ENCODE assay signal across 33 cellular contexts in the genomic region with DNA sequence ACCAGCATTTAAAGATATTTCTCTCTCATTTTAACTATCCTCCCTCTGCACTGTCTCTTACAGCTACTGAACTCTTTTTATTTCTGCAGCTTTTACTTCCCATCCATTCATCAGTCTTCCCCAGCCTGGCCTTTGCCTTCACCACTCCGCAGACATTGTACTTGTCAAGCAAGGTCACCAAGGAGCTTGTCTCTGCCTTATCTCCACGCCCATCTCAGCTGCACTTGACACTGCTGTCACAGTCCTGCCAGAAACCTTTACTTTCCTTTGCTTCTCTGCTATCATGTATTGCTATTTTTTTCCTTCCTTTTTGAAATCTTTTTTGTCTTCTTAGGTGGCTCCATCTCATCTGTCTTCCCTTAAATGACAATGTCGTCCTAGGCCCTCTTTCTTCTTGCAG.
"Had no signal": no experiment of that assay in that cellular context is flagged by ENCODE, and none has a peak within 500 bp of the region (broad histone marks: within the 10 kb centered on the region; RNA-seq: fewer than 3 reads in every experiment).

No MANE protein-coding gene starts in this region.

- H3K4me3 ChIP-seq: adrenal gland, body of pancreas, breast epithelium had no signal

- H3K27ac ChIP-seq: adrenal gland, body of pancreas, brain microvascular endothelial cell, breast epithelium, VCaP had no signal

- DNase-seq: activated B cell treated with CpG ODN at 0.5 μM for 24 hours; activated CD4-positive, alpha-beta memory T cell treated with anti-CD3 and anti-CD28 coated beads for 36 hours; activated CD4-positive, alpha-beta T cell treated with anti-CD3 and anti-CD28 coated beads for 4 hours; activated CD4-positive, alpha-beta T cell treated with anti-CD3 and anti-CD28 coated beads, Interleukin-2, amount 10 ng/mL, durations not matched to agents 24 days and 14 days; activated CD4-positive, alpha-beta T cell treated with anti-CD3 and anti-CD28 coated beads, Interleukin-2, amount 50 U/mL, for 1 hour; activated CD4-positive, alpha-beta T cell treated with anti-CD3 and anti-CD28 coated beads, Interleukin-2, amount 50 U/mL, for 4 hours; activated CD4-positive, CD25-positive, alpha-beta regulatory T cell treated with anti-CD3 and anti-CD28 coated beads, Interleukin-2, amount 50 U/mL, for 72 hours; activated CD8-positive, alpha-beta memory T cell treated with anti-CD3 and anti-CD28 coated beads, Interleukin-2, amount 50 U/mL, for 4 hours; activated CD8-positive, alpha-beta T cell treated with anti-CD3 and anti-CD28 coated beads for 36 hours; activated effector memory CD4-positive, alpha-beta T cell treated with anti-CD3 and anti-CD28 coated beads, Interleukin-2, amount 50 U/mL, for 16 hours; activated gamma-delta T cell treated with Interleukin-2 at 50 U/mL for 16 hours; activated naive CD4-positive, alpha-beta T cell; activated naive CD4-positive, alpha-beta T cell treated with anti-CD3 and anti-CD28 coated beads for 36 hours; activated naive CD4-positive, alpha-beta T cell treated with anti-CD3 and anti-CD28 coated beads, Interleukin-2, amount 50 U/mL, for 16 hours; activated naive CD8-positive, alpha-beta T cell treated with anti-CD3 and anti-CD28 coated beads for 36 hours; activated T-cell treated with anti-CD3 and anti-CD28 coated beads for 4 hours; activated T-cell treated with anti-CD3 and anti-CD28 coated beads, Interleukin-2, amount 50 U/mL, for 1 hour; activated T-cell treated with anti-CD3 and anti-CD28 coated beads, Interleukin-2, amount 50 U/mL, for 4 hours; activated T-cell treated with anti-CD3 and anti-CD28 coated beads, Interleukin-2, amount 50 U/mL, for 72 hours; adrenal gland; amniotic stem cell; aorta; body of pancreas; brain microvascular endothelial cell; caudate nucleus; cerebellar nuclear complex; T-helper 1 cell; T-helper 2 cell; T-helper 9 cell had no signal

- ATAC-seq: activated CD8-positive, alpha-beta T cell treated with anti-CD3 and anti-CD28 coated beads for 36 hours; activated naive CD4-positive, alpha-beta T cell treated with anti-CD3 and anti-CD28 coated beads, Interleukin-2, amount 50 U/mL, for 72 hours; activated T-cell treated with anti-CD3 and anti-CD28 coated beads, Interleukin-2, amount 50 U/mL, for 4 hours; activated T-cell treated with anti-CD3 and anti-CD28 coated beads, Interleukin-2, amount 50 U/mL, for 72 hours; activated T-helper 17 cell treated with anti-CD3 and anti-CD28 coated beads, Interleukin-2, amount 50 U/mL, for 72 hours; body of pancreas had no signal

- H3K9me3 ChIP-seq: adrenal gland, body of pancreas, breast epithelium had no signal

- H3K36me3 ChIP-seq: adrenal gland, brain microvascular endothelial cell, breast epithelium had no signal

- H3K4me1 ChIP-seq: adrenal gland, body of pancreas, breast epithelium had no signal

- H3K27me3 ChIP-seq: adrenal gland, body of pancreas, brain microvascular endothelial cell, breast epithelium had no signal
